ENCODE assay signal across 15 cellular contexts in genomic region chr9:94656976-94657375, GRCh38. TPM values are rescaled to one million over a fixed set of nuclear protein-coding genes. Genes with fewer than 3 reads are reported as not detected.
"Had no signal": no experiment of that assay in that cellular context is flagged by ENCODE, and none has a peak within 500 bp of the region (broad histone marks: within the 10 kb centered on the region; RNA-seq: fewer than 3 reads in every experiment).

No MANE protein-coding gene starts in this region.

- H3K9me3 Mint-ChIP-seq: activated T-cell treated with anti-CD3 and anti-CD28 coated beads, Interleukin-2, amount 50 U/mL, for 24 hours; endodermal cell; naive B cell had no signal

- H3K36me3 ChIP-seq: tibial nerve, uterus had no signal

- H3K9me3 ChIP-seq: tibial nerve, uterus had no signal

- H3K27me3 ChIP-seq: tibial nerve, uterus had no signal

- H3K27ac Mint-ChIP-seq: endodermal cell, progenitor cell of endocrine pancreas had no signal

- H3K4me1 ChIP-seq: uterus had no signal

- H3K4me3 Mint-ChIP-seq: activated T-cell treated with anti-CD3 and anti-CD28 coated beads, Interleukin-2, amount 50 U/mL, for 24 hours; endodermal cell had no signal

- DNase-seq: activated CD4-positive, alpha-beta T cell treated with anti-CD3 and anti-CD28 coated beads for 1 hour; activated effector memory CD4-positive, alpha-beta T cell treated with Interleukin-2 at 50 U/mL for 16 hours; activated T-cell treated with anti-CD3 and anti-CD28 coated beads, Interleukin-2, amount 50 U/mL, for 24 hours; endodermal cell; right cardiac atrium; T1000; uterus had no signal

- H3K36me3 Mint-ChIP-seq: naive B cell had no signal

- H3K4me3 ChIP-seq: skin epidermis, tibial nerve, uterus had no signal

- H3K27ac ChIP-seq: tibial nerve, uterus had no signal

- H3K27me3 Mint-ChIP-seq: activated T-cell treated with anti-CD3 and anti-CD28 coated beads, Interleukin-2, amount 50 U/mL, for 24 hours had no signal

RNA-seq across cellular contexts. Expression of gene FBP1, which starts 17.7 kb away (rescaled TPM):
- total RNA-seq: bronchial epithelial cell, chondrocyte, lung microvascular endothelial cell, occipital lobe had no signal
